ENCODE assay signal across 28 cellular contexts in the genomic region with DNA sequence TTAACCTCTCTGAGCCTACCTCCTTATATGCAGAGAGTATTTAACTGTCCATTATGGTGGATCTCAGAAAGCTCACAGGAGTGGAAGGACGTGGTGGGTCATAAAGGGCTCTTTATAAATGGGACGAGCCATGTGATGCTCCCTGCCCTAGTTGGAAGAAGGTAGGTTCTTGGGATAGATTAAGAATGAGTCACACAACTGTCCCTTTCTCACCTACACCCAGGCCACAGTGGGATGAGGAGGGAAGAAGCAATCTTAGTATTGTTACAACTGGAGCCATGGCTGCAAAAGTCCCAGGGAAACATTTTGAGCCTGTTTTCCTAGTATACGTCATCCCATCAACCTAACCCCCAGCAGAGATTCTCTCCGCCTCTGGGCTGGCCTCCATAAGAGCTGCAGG.
"Had no signal": no experiment of that assay in that cellular context is flagged by ENCODE, and none has a peak within 500 bp of the region (broad histone marks: within the 10 kb centered on the region; RNA-seq: fewer than 3 reads in every experiment).

No MANE protein-coding gene starts in this region.

- H3K4me1 ChIP-seq: breast epithelium, Peyer's patch had no signal

- ATAC-seq: activated T-helper 17 cell treated with anti-CD3 and anti-CD28 coated beads, Interleukin-2, amount 50 U/mL, for 72 hours; T-cell had no signal

- H3K4me3 ChIP-seq: breast epithelium, MG63, Peyer's patch had no signal

- H3K9me3 ChIP-seq: breast epithelium, MG63, Peyer's patch had no signal

- H3K36me3 ChIP-seq: breast epithelium, MG63, Peyer's patch had no signal

- DNase-seq: activated CD4-positive, alpha-beta memory T cell treated with anti-CD3 and anti-CD28 coated beads, Interleukin-2, amount 10 ng/mL, durations not matched to agents 7 days and 5 days; activated CD4-positive, alpha-beta T cell treated with anti-CD3 and anti-CD28 coated beads, Interleukin-2, amount 50 U/mL, for 1 hour; activated CD4-positive, CD25-positive, alpha-beta regulatory T cell; activated gamma-delta T cell; activated naive CD4-positive, alpha-beta T cell treated with anti-CD3 and anti-CD28 coated beads for 36 hours; activated T-cell treated with anti-CD3 and anti-CD28 coated beads for 4 hours; activated T-cell treated with anti-CD3 and anti-CD28 coated beads, Interleukin-2, amount 50 U/mL, for 48 hours; caudate nucleus; KG1; MG63; MV-4-11; NCI-H1092 treated with DMSO at 0.1 percent for 48 hours; NCI-H1417 treated with DMSO at 0.1 percent for 48 hours; NCI-H1694; NCI-H2029; NCI-H2107; NCI-H345; NCI-H510A; NCI-H526 treated with DMSO at 0.1 percent for 48 hours; NCI-H82; Peyer's patch; SHP77 treated with DMSO at 0.1 percent for 48 hours; T-cell; T-helper 2 cell; T1000 had no signal

- H3K27me3 ChIP-seq: breast epithelium, MG63, Peyer's patch had no signal

- H3K27ac ChIP-seq: breast epithelium, Peyer's patch, VCaP had no signal
